Comparison of ENCODE assay signal across 1 cellular context in genomic region chr19:18439910-18440237, GRCh38.
TF ChIP-seq lines count a peak whose summit lies in the region.

No MANE protein-coding gene starts in this region.

TF ChIP-seq in HepG2, 621 proteins besides CTCF, POLR2A, EP300 and RAD21 (continued from another document):
- TF ChIP-seq UBTF (CRISPR knock-in tag; IDR thresholded peaks at IDR 0.05) (no peak), ZNF350 (CRISPR knock-in tag; IDR thresholded peaks at IDR 0.05; ENCODE audit: borderline replicate concordance, low read depth) (no peak), ZNF460 (CRISPR knock-in tag; IDR thresholded peaks at IDR 0.05; ENCODE audit: borderline replicate concordance) (peak; percentile 90), ZNF256 (CRISPR knock-in tag; conservative IDR thresholded peaks at IDR 0.05) (no peak), ZNF121 (CRISPR knock-in tag; IDR thresholded peaks at IDR 0.05) (0 out of 2 replicates have a peak, but pooled peaks have one; percentile 13), ZNF552 (CRISPR knock-in tag; IDR thresholded peaks at IDR 0.05; ENCODE audit: borderline replicate concordance) (no peak), DNMT1 (CRISPR knock-in tag; IDR thresholded peaks at IDR 0.05) (no peak), ARNT2 (CRISPR knock-in tag; IDR thresholded peaks at IDR 0.05; ENCODE audit: low read depth) (no peak), KLF16 (CRISPR knock-in tag; IDR thresholded peaks at IDR 0.05) (0 out of 4 replicates have a peak, but pooled peaks of 1 of the 2 experiments have one; percentile 25), SRSF4 (IDR thresholded peaks at IDR 0.05; ENCODE audit: low read depth, low read length, poor library complexity, severe bottlenecking) (no peak), ZNF234 (CRISPR knock-in tag; conservative IDR thresholded peaks at IDR 0.05) (no peak), ZNF501 (CRISPR knock-in tag; IDR thresholded peaks at IDR 0.05) (peak; percentile 53; the same call in 1 of the 2 replicates), ZNF230 (CRISPR knock-in tag; IDR thresholded peaks at IDR 0.05) (0 out of 2 replicates have a peak, but pooled peaks have one; percentile 28), ZBTB33 (CRISPR knock-in tag; IDR thresholded peaks at IDR 0.05) (no peak), DMAP1 (CRISPR knock-in tag; IDR thresholded peaks at IDR 0.05) (no peak), PHF8 (CRISPR knock-in tag; IDR thresholded peaks at IDR 0.05) (no peak), KMT2B (CRISPR knock-in tag; IDR thresholded peaks at IDR 0.05) (no peak), PBX2 (CRISPR knock-in tag; IDR thresholded peaks at IDR 0.05) (no peak), ZSCAN22 (CRISPR knock-in tag; IDR thresholded peaks at IDR 0.05) (no peak), SMYD3 (CRISPR knock-in tag; IDR thresholded peaks at IDR 0.05) (no peak), PPARG (CRISPR knock-in tag; conservative IDR thresholded peaks at IDR 0.05) (no peak), HNRNPH1 (optimal IDR thresholded peaks at IDR 0.05; ENCODE audit: low read depth, low read length) (no peak), POGZ (CRISPR knock-in tag; IDR thresholded peaks at IDR 0.05) (no peak), ZZZ3 (CRISPR knock-in tag; IDR thresholded peaks at IDR 0.05; ENCODE audit: borderline replicate concordance) (no peak), ZNF883 (CRISPR knock-in tag; IDR thresholded peaks at IDR 0.05; ENCODE audit: not compliant biosample characterization) (peak; percentile 2), ZFP1 (CRISPR knock-in tag; IDR thresholded peaks at IDR 0.05) (no peak), TARDBP (CRISPR knock-in tag; IDR thresholded peaks at IDR 0.05) (no peak), FOSL2 (CRISPR knock-in tag; IDR thresholded peaks at IDR 0.05) (no peak), MXD4 (CRISPR knock-in tag; IDR thresholded peaks at IDR 0.05) (no peak), ARID4A (CRISPR knock-in tag; IDR thresholded peaks at IDR 0.05; ENCODE audit: borderline replicate concordance) (0 out of 2 replicates have a peak, but pooled peaks have one; percentile 29), AKAP8 (CRISPR knock-in tag; IDR thresholded peaks at IDR 0.05) (no peak), RBM39 (IDR thresholded peaks at IDR 0.05; ENCODE audit: low read depth, low read length, poor library complexity, severe bottlenecking) (no peak), ZHX2 (IDR thresholded peaks at IDR 0.05; ENCODE audit: low read depth) (no peak), ZHX2 (CRISPR knock-in tag; IDR thresholded peaks at IDR 0.05; ENCODE audit: borderline replicate concordance) (no peak), ZBTB44 (CRISPR knock-in tag; IDR thresholded peaks at IDR 0.05) (no peak), ZNF674 (CRISPR knock-in tag; IDR thresholded peaks at IDR 0.05; ENCODE audit: low read depth) (no peak), ARNT (IDR thresholded peaks at IDR 0.05) (no peak)
TF ChIP-seq in HepG2: peak in this region for 11.
